Comparison of ENCODE assay signal across 8 cellular contexts in the genomic region with DNA sequence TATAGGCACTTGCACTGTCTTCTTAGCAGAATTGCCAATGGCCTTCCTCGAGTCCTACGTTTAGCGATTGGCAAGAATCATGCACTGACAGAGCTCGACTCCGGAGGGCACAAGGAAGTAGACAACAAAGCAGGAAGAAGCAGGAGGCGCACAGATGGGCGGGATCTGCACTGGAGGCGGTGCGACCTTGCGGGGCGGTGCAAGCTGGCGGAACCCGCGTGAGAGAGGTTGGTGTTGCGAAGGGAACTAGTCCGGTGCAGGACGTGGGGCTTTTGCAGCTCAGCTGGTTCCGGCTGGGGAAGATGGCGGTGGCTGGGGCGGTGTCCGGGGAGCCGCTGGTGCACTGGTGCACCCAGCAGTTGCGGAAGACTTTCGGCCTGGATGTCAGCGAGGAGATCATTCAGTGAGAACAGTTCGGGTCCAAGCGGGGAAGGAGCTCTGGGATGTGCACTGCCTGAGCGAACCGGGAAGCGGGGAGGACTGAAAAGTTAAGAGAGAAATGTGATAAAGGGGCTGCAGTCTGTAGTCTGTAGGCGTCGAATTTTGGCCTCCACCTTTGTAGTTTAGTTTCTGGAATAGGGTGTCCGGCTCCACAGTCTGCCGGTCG. TPM values are rescaled to one million over a fixed set of nuclear protein-coding genes. Genes with fewer than 3 reads are reported as not detected.
DNase-seq lines count a peak whose midpoint lies in the region; ATAC-seq and TF ChIP-seq lines count a peak whose summit lies in the region.

Gene TRIP4 (plus strand): TSS at position 275 of the 607 bp plus-strand sequence. CDS start 28 bp downstream, at position 303.

- no peak within 1 kb of the TSS for H2BK120ac ChIP-seq in IMR-90 (ENCODE audit: low read depth, low read length)

- POLR2A ChIA-PET in IMR-90 (lab: Charles Lee; ENCODE audit: unreplicated experiment), result no interaction called here

- TF ChIP-seq RAD21 in IMR-90 (IDR thresholded peaks at IDR 0.05; ENCODE audit: low read length), result peak; percentile 39

- peak within 1 kb of the TSS; percentile 79 for H2AK9ac ChIP-seq in IMR-90 (replicated peaks; ENCODE audit: low read depth, low read length, poor library complexity)

- BruUV-seq in IMR-90 (replicated peaks; lab: Mats Ljungman, UMichigan), result no TSS peak

- TF ChIP-seq CTCF in IMR-90 (conservative IDR thresholded peaks at IDR 0.05; ENCODE audit: low read depth, low read length), result no peak

- DNase-seq in DMS 273 treated with DMSO at 0.1 percent for 48 hours (lab: John Stamatoyannopoulos, UW) (peak; percentile 89), IMR-90 (peak; percentile 97)
- DNase-seq in activated T-cell treated with anti-CD3 and anti-CD28 coated beads, Interleukin-2, amount 50 U/mL, for 24 hours, result peak; percentile 97
- DNase-seq in stimulated activated CD8-positive, alpha-beta memory T cell treated with anti-CD3 and anti-CD28 coated beads, Interleukin-7, amount 100 ng/mL, for 24 hours (ENCODE audit: low read depth), result peak; percentile 89

- peak within 1 kb of the TSS; percentile 94 for H3K27ac Mint-ChIP-seq in activated T-cell treated with anti-CD3 and anti-CD28 coated beads, Interleukin-2, amount 50 U/mL, for 24 hours

- H3K27me3 ChIP-seq in IMR-90 (ENCODE audit: control insufficient read depth, insufficient read depth, low read length), result no peaks in the 10 kb centered on the region
- no peaks in the 10 kb centered on the region for H3K27me3 ChIP-seq in muscle layer of colon (ENCODE audit: control insufficient read depth in 1 of 2, insufficient read depth in 2 of 2, low read length in 2 of 2)

- intact Hi-C loops in IMR-90 (cut with micrococcal nuclease), result loop anchor here (2.0 kb wide), 1 partner anchor 31 kb away; the partner anchor contains the start of gene CSNK1G1

- H3K4me3 ChIP-seq in IMR-90 (ENCODE audit: insufficient read depth, low read depth, low read length) (peak within 1 kb of the TSS; percentile 77), muscle layer of colon (ENCODE audit: low read depth in 1 of 2, low read length in 2 of 2) (peak within 1 kb of the TSS; percentile 79 to 94)

- H2AK5ac ChIP-seq in IMR-90 (ENCODE audit: low read depth, low read length), result peak within 1 kb of the TSS; percentile 71; the same call in 1 of the 2 replicates

- H4K8ac ChIP-seq in IMR-90 (ENCODE audit: low read depth in 2 of 2, low read length in 2 of 2), result peak within 1 kb of the TSS; percentile 70 to 99

- dilution Hi-C loops in IMR-90 (cut with HindIII; ENCODE audit: low sequenced_read_pairs, unreplicated experiment), result no loop called here

- H3K4me1 ChIP-seq in IMR-90 (ENCODE audit: control insufficient read depth, insufficient read depth, low read length), result 0 out of 2 replicates have a peak, but pooled peaks cover 1% of the 10 kb centered on the region
- H3K4me1 ChIP-seq in muscle layer of colon (ENCODE audit: insufficient read depth, low read length), result peaks cover 10% of the 10 kb centered on the region

- peak within 1 kb of the TSS; percentile 67 for H3K27ac ChIP-seq in IMR-90 (ENCODE audit: insufficient read depth, low read length)
- H3K27ac ChIP-seq in muscle layer of colon (ENCODE audit: low read depth, low read length), result peak within 1 kb of the TSS; percentile 56

- peak within 1 kb of the TSS; percentile 97 for H3K14ac ChIP-seq in IMR-90 (replicated peaks; ENCODE audit: low read depth, low read length)

- H3K9me3 ChIP-seq in IMR-90 (ENCODE audit: control insufficient read depth, insufficient read depth, low read length), result no peaks in the 10 kb centered on the region
- no peaks in the 10 kb centered on the region for H3K9me3 ChIP-seq in muscle layer of colon (ENCODE audit: low read length)

- H3K56ac ChIP-seq in IMR-90 (ENCODE audit: extremely low read depth, insufficient read depth, low read length), result peak within 1 kb of the TSS; percentile 86

- H3K27me3 Mint-ChIP-seq in activated T-cell treated with anti-CD3 and anti-CD28 coated beads, Interleukin-2, amount 50 U/mL, for 24 hours, result no peaks in the 10 kb centered on the region

- peak within 1 kb of the TSS; percentile 83 for H4K91ac ChIP-seq in IMR-90 (ENCODE audit: insufficient read depth, low read depth, low read length)

- H3K36me3 Mint-ChIP-seq in activated T-cell treated with anti-CD3 and anti-CD28 coated beads, Interleukin-2, amount 50 U/mL, for 24 hours (ENCODE audit: low read depth), result peaks cover 19% of the 10 kb centered on the region

- H2BK20ac ChIP-seq in IMR-90 (ENCODE audit: low read depth, low read length), result no peak within 1 kb of the TSS

- peak; percentile 94 for ATAC-seq in GM21528 (IDR thresholded peaks at IDR 0.05; ENCODE audit: low FRiP score, unreplicated experiment)
- peak; percentile 100 for ATAC-seq in IMR-90 (ENCODE audit: low read depth)
- ATAC-seq in esophagus mucosa, result peak; percentile 100

- peaks cover 25% of the 10 kb centered on the region for H3K4me1 Mint-ChIP-seq in activated T-cell treated with anti-CD3 and anti-CD28 coated beads, Interleukin-2, amount 50 U/mL, for 24 hours (ENCODE audit: low read depth)

- H4K5ac ChIP-seq in IMR-90 (ENCODE audit: low read depth, low read length), result peak within 1 kb of the TSS; percentile 91

- peak within 1 kb of the TSS; percentile 98 for H2AFZ ChIP-seq in IMR-90 (replicated peaks; ENCODE audit: low read length, poor library complexity)

- in situ Hi-C loops in IMR-90 (cut with MboI; ENCODE audit: low sequenced_read_pairs), result no loop called here

- no peaks in the 10 kb centered on the region for H3K9me3 Mint-ChIP-seq in activated T-cell treated with anti-CD3 and anti-CD28 coated beads, Interleukin-2, amount 50 U/mL, for 24 hours

- H3K4ac ChIP-seq in IMR-90 (ENCODE audit: low read depth, low read length), result peak within 1 kb of the TSS; percentile 92

- H3K9me1 ChIP-seq in IMR-90 (ENCODE audit: insufficient read depth, low read length), result peaks cover 8% of the 10 kb centered on the region

- H3K4me3 Mint-ChIP-seq in activated T-cell treated with anti-CD3 and anti-CD28 coated beads, Interleukin-2, amount 50 U/mL, for 24 hours, result peak within 1 kb of the TSS; percentile 96

- WGBS in IMR-90 (ENCODE audit: extremely low coverage in 2 of 2, insufficient read length in 1 of 2), 2 experiments, result 1% methylated on average over 21 of the region's 35 CpGs; no CpG with 5 or more reads in 1 of the 2 experiments

- H2BK5ac ChIP-seq in IMR-90 (ENCODE audit: low read depth, low read length, poor library complexity, severe bottlenecking), result peak within 1 kb of the TSS; percentile 69

- H4K20me1 ChIP-seq in IMR-90 (ENCODE audit: insufficient read depth, low read length), result no peaks in the 10 kb centered on the region; the same call in 1 of the 2 replicates

- peak within 1 kb of the TSS; percentile 87 for H3K23ac ChIP-seq in IMR-90 (ENCODE audit: low read depth, low read length)

- peak within 1 kb of the TSS; percentile 47; the same call in 1 of the 2 replicates for H3K18ac ChIP-seq in IMR-90 (ENCODE audit: low read depth, low read length)

- no peak within 1 kb of the TSS for H2BK15ac ChIP-seq in IMR-90 (ENCODE audit: low read depth, low read length)

- H3K9ac ChIP-seq in IMR-90 (ENCODE audit: low read depth, low read length) (peak within 1 kb of the TSS; percentile 84), muscle layer of colon (ENCODE audit: low read length) (peak within 1 kb of the TSS; percentile 42)

- H3K36me3 ChIP-seq in IMR-90 (ENCODE audit: control insufficient read depth, insufficient read depth, low read length) (no peaks in the 10 kb centered on the region), muscle layer of colon (ENCODE audit: insufficient read depth, low read length) (no peaks in the 10 kb centered on the region)

- TF ChIP-seq POLR2A in IMR-90 (IDR thresholded peaks at IDR 0.05; ENCODE audit: low read depth, low read length), result peak; percentile 73

- peak within 1 kb of the TSS; percentile 77 for H3K4me2 ChIP-seq in IMR-90 (ENCODE audit: low read depth, low read length)

- CTCF ChIA-PET in IMR-90 (lab: Yijun Ruan, JAX), result interaction anchor here (0.5 kb wide), 1 partner anchor 381 kb away, joined by 3 read pairs; no protein-coding TSS in a partner anchor

- peaks cover 11 to 30% of the 10 kb centered on the region in 2 experiments for H3K79me1 ChIP-seq in IMR-90 (ENCODE audit: low read depth in 1 of 2, low read length in 2 of 2)

TF ChIP-seq in IMR-90, 13 proteins besides CTCF, POLR2A, EP300 and RAD21 (continues in another document):
- TF ChIP-seq SMC3 (IDR thresholded peaks at IDR 0.05; ENCODE audit: low read depth, low read length), result peak; percentile 34
- TF ChIP-seq ELK1 (IDR thresholded peaks at IDR 0.05; ENCODE audit: borderline replicate concordance, low read depth, low read length), result no peak
- peak; percentile 86 for TF ChIP-seq MAZ (IDR thresholded peaks at IDR 0.05; ENCODE audit: borderline replicate concordance, low read depth, low read length)
- TF ChIP-seq RCOR1 (IDR thresholded peaks at IDR 0.05; ENCODE audit: insufficient replicate concordance, low read length), result peak; percentile 73

RNA-seq across cellular contexts. Expression of gene TRIP4, which starts in this region (rescaled TPM):
- total RNA-seq in IMR-90 (2012; rRNA removed) (13.1 and 13.9 TPM in 2 replicates), esophagus mucosa (22.1 TPM)
- 15.6 and 19.4 TPM in 2 replicates for polyA plus RNA-seq in IMR-90 (2012; rRNA removed)
- polyA plus RNA-seq in IMR-90 (2012; cell fraction: cytosol; rRNA removed), result 5.1 and 8.0 TPM in 2 replicates
- polyA plus RNA-seq in IMR-90 (2012; cell fraction: nucleus; rRNA removed; ENCODE audit: low replicate concordance), result 2.6 and 16.5 TPM in 2 replicates
- polyA plus RNA-seq in PFSK-1 (2012; ENCODE audit: insufficient read length, low read depth), result 31.8 TPM

Comparison
In these comparisons a context has a peak if more than half of its experiments do, and no peak if none do; other contexts are left out.
1. Peak in every context shown above with its lines: DNase-seq, ATAC-seq, H3K4me3 ChIP-seq and H3K27ac ChIP-seq.